In genomic region chr2:163479599-163479998, GRCh38 we compare ENCODE assay signal across 29 cellular contexts.
"Had no signal": no experiment of that assay in that cellular context is flagged by ENCODE, and none has a peak within 500 bp of the region (broad histone marks: within the 10 kb centered on the region; RNA-seq: fewer than 3 reads in every experiment).

No MANE protein-coding gene starts in this region.

- H3K27me3 ChIP-seq: stomach, suprapubic skin, testis, thyroid gland, tibial artery, tibial nerve, transverse colon, upper lobe of left lung, upper lobe of right lung, uterus, vagina had no signal

- H3K4me1 ChIP-seq: stomach, suprapubic skin, testis, thyroid gland, tibial artery, tibial nerve, transverse colon, upper lobe of left lung, upper lobe of right lung, uterus, vagina had no signal

- H3K4me1 Mint-ChIP-seq: stimulated activated effector memory CD8-positive, alpha-beta T cell treated with anti-CD3 and anti-CD28 coated beads, Interleukin-12 subunit alpha, Interleukin-12 subunit beta, amount 100 ng/mL, for 72 hours; stimulated activated memory B cell treated with anti-CD40 and anti-IgM and Interleukin-4, amounts not matched to agents 10 μg/mL and 1 μg/mL and 100 μg/mL, for 72 hours; stimulated activated naive B cell treated with anti-CD40 and anti-IgM and Interleukin-4, amounts not matched to agents 10 μg/mL and 1 μg/mL and 100 μg/mL, for 72 hours; stimulated activated naive CD8-positive, alpha-beta T cell treated with anti-CD3 and anti-CD28 coated beads, Interleukin-15, amount 100 ng/mL, for 72 hours had no signal

- DNase-seq: stimulated activated CD4-positive, alpha-beta T cell treated with anti-CD3 and anti-CD28 coated beads, Interleukin-2, amount 100 ng/mL, for 48 hours; stimulated activated CD4-positive, alpha-beta T cell treated with anti-CD3 and anti-CD28 coated beads, Interleukin-4, amount 100 ng/mL, for 1 hour; stimulated activated CD4-positive, alpha-beta T cell treated with anti-CD3 and anti-CD28 coated beads, Interleukin-4, amount 100 ng/mL, for 24 hours; stimulated activated CD4-positive, alpha-beta T cell treated with anti-CD3 and anti-CD28 coated beads, Interleukin-4, amount 100 ng/mL, for 4 hours; stimulated activated CD8-positive, alpha-beta memory T cell treated with anti-CD3 and anti-CD28 coated beads, Interleukin-4, amount 100 ng/mL, for 48 hours; stimulated activated naive B cell treated with anti-CD40 and anti-IgM and Interleukin-4, amounts not matched to agents 10 μg/mL and 1 μg/mL and 100 μg/mL, for 72 hours; stimulated activated naive CD4-positive, alpha-beta T cell; stimulated activated naive CD4-positive, alpha-beta T cell treated with Interleukin-2 at 50 U/mL for 16 hours; stimulated activated naive CD8-positive, alpha-beta T cell treated with anti-CD3 and anti-CD28 coated beads, Interleukin-15, amount 100 ng/mL, for 72 hours; stimulated activated naive CD8-positive, alpha-beta T cell treated with anti-CD3 and anti-CD28 coated beads, Interleukin-15, Interleukin-2, amounts not matched to agents 100 U/mL and 50 U/mL, for 24 hours; stomach; substantia nigra; testis; thyroid gland; tibial artery; transverse colon; trophoblast cell; upper lobe of left lung; upper lobe of right lung; uterus had no signal

- H3K4me3 ChIP-seq: stomach, suprapubic skin, testis, thoracic aorta, thyroid gland, tibial artery, tibial nerve, transverse colon, upper lobe of left lung, upper lobe of right lung, uterus, vagina had no signal

- H3K9me3 ChIP-seq: stomach, suprapubic skin, testis, thoracic aorta, thyroid gland, tibial artery, tibial nerve, transverse colon, upper lobe of left lung, upper lobe of right lung, uterus, vagina had no signal

- H3K36me3 Mint-ChIP-seq: stimulated activated effector memory CD8-positive, alpha-beta T cell treated with anti-CD3 and anti-CD28 coated beads, Interleukin-12 subunit alpha, Interleukin-12 subunit beta, amount 100 ng/mL, for 72 hours; stimulated activated memory B cell treated with anti-CD40 and anti-IgM and Interleukin-4, amounts not matched to agents 10 μg/mL and 1 μg/mL and 100 μg/mL, for 72 hours; stimulated activated naive B cell treated with anti-CD40 and anti-IgM and Interleukin-4, amounts not matched to agents 10 μg/mL and 1 μg/mL and 100 μg/mL, for 72 hours; type B pancreatic cell had no signal

- ATAC-seq: stimulated activated effector memory CD8-positive, alpha-beta T cell treated with anti-CD3 and anti-CD28 coated beads, Interleukin-12 subunit alpha, Interleukin-12 subunit beta, amount 100 ng/mL, for 72 hours; stimulated activated memory B cell treated with anti-CD40 and anti-IgM and Interleukin-4, amounts not matched to agents 10 μg/mL and 1 μg/mL and 100 μg/mL, for 72 hours; stimulated activated naive B cell treated with anti-CD40 and anti-IgM and Interleukin-4, amounts not matched to agents 10 μg/mL and 1 μg/mL and 100 μg/mL, for 72 hours; stimulated activated naive CD8-positive, alpha-beta T cell treated with anti-CD3 and anti-CD28 coated beads, Interleukin-15, amount 100 ng/mL, for 72 hours; stimulated activated naive CD8-positive, alpha-beta T cell treated with anti-CD3 and anti-CD28 coated beads, Interleukin-15, Interleukin-2, amounts not matched to agents 100 U/mL and 50 U/mL, for 24 hours; upper lobe of right lung had no signal

- H3K36me3 ChIP-seq: stomach, suprapubic skin, thoracic aorta, thyroid gland, tibial artery, tibial nerve, transverse colon, upper lobe of left lung, upper lobe of right lung, uterus, vagina had no signal

- H3K9me3 Mint-ChIP-seq: stimulated activated memory B cell treated with anti-CD40 and anti-IgM and Interleukin-4, amounts not matched to agents 10 μg/mL and 1 μg/mL and 100 μg/mL, for 72 hours; stimulated activated naive B cell treated with anti-CD40 and anti-IgM and Interleukin-4, amounts not matched to agents 10 μg/mL and 1 μg/mL and 100 μg/mL, for 72 hours; stimulated activated naive CD8-positive, alpha-beta T cell treated with anti-CD3 and anti-CD28 coated beads, Interleukin-15, amount 100 ng/mL, for 72 hours; type B pancreatic cell had no signal

- H3K4me3 Mint-ChIP-seq: stimulated activated effector memory CD8-positive, alpha-beta T cell treated with anti-CD3 and anti-CD28 coated beads, Interleukin-12 subunit alpha, Interleukin-12 subunit beta, amount 100 ng/mL, for 72 hours; stimulated activated memory B cell treated with anti-CD40 and anti-IgM and Interleukin-4, amounts not matched to agents 10 μg/mL and 1 μg/mL and 100 μg/mL, for 72 hours; stimulated activated naive B cell treated with anti-CD40 and anti-IgM and Interleukin-4, amounts not matched to agents 10 μg/mL and 1 μg/mL and 100 μg/mL, for 72 hours; stimulated activated naive CD8-positive, alpha-beta T cell treated with anti-CD3 and anti-CD28 coated beads, Interleukin-15, amount 100 ng/mL, for 72 hours; stimulated activated naive CD8-positive, alpha-beta T cell treated with anti-CD3 and anti-CD28 coated beads, Interleukin-15, Interleukin-2, amounts not matched to agents 100 ng/mL and 50 ng/mL, for 24 hours; type B pancreatic cell had no signal

- H3K27ac ChIP-seq: stomach, suprapubic skin, testis, thoracic aorta, thyroid gland, tibial artery, tibial nerve, transverse colon, upper lobe of left lung, upper lobe of right lung, uterus, vagina had no signal

- H3K27me3 Mint-ChIP-seq: stimulated activated memory B cell treated with anti-CD40 and anti-IgM and Interleukin-4, amounts not matched to agents 10 μg/mL and 1 μg/mL and 100 μg/mL, for 72 hours; stimulated activated naive B cell treated with anti-CD40 and anti-IgM and Interleukin-4, amounts not matched to agents 10 μg/mL and 1 μg/mL and 100 μg/mL, for 72 hours; stimulated activated naive CD8-positive, alpha-beta T cell treated with anti-CD3 and anti-CD28 coated beads, Interleukin-15, amount 100 ng/mL, for 72 hours; stimulated activated naive CD8-positive, alpha-beta T cell treated with anti-CD3 and anti-CD28 coated beads, Interleukin-15, Interleukin-2, amounts not matched to agents 100 ng/mL and 50 ng/mL, for 24 hours had no signal

- FAIRE-seq: urothelium cell line had no signal

- H3K27ac Mint-ChIP-seq: stimulated activated effector memory CD8-positive, alpha-beta T cell treated with anti-CD3 and anti-CD28 coated beads, Interleukin-12 subunit alpha, Interleukin-12 subunit beta, amount 100 ng/mL, for 72 hours; stimulated activated memory B cell treated with anti-CD40 and anti-IgM and Interleukin-4, amounts not matched to agents 10 μg/mL and 1 μg/mL and 100 μg/mL, for 72 hours; stimulated activated naive B cell treated with anti-CD40 and anti-IgM and Interleukin-4, amounts not matched to agents 10 μg/mL and 1 μg/mL and 100 μg/mL, for 72 hours; stimulated activated naive CD8-positive, alpha-beta T cell treated with anti-CD3 and anti-CD28 coated beads, Interleukin-15, amount 100 ng/mL, for 72 hours; stimulated activated naive CD8-positive, alpha-beta T cell treated with anti-CD3 and anti-CD28 coated beads, Interleukin-15, Interleukin-2, amounts not matched to agents 100 ng/mL and 50 ng/mL, for 24 hours; type B pancreatic cell had no signal
